8 cellular contexts compared by ENCODE assay signal in the genomic region with DNA sequence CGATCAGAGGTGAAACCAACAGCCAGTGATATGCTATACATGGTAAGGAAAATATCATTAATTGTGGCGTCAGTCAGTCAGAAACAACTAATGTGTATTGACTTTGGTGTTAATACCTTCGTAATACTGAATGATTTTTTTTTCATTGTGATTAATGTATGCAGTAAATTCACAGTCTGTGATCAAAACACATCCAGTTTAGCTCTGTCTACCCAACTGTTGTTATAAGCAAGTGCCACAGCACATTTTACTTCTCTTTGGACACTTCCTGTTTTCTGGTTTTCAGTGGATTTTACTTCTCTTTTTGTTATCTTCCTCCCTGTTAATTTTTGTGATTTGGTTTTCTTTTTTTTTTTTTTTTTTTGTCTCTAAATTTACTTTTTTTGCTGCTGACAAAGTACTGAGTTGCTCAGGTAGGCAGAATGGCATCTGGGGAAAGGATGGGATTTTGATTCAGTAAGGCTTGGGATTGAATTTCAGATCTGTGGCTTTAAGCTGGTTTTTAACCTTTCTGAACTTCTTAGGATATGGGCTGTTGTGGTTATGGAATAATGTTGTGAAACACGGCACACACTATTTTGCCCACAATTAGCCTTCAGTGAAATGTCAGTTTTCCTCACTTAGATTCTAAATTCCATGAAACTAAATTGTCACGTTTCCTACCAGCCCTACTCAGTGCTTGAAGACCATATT.
DNase-seq lines count a peak whose midpoint lies in the region; ATAC-seq and TF ChIP-seq lines count a peak whose summit lies in the region.

No MANE protein-coding gene starts in this region.

- peaks cover 17% of the 10 kb centered on the region for H3K4me1 ChIP-seq in neuron (ENCODE audit: insufficient read depth, low read length)

- no peaks in the 10 kb centered on the region for H3K27me3 ChIP-seq in neuron (ENCODE audit: insufficient read depth, low read length)

- H3K27ac ChIP-seq in coronary artery: peak overlapping the region; percentile 81 to 82

- DNase-seq in NOMO-1 (lab: John Stamatoyannopoulos, UW; ENCODE audit: unreplicated experiment in 2 of 2): peak; percentile 36 to 86
- DNase-seq in coronary artery (ENCODE audit: low spot score): no peak
- no peak for DNase-seq in COLO829 (ENCODE audit: low spot score)
- no peak for DNase-seq in middle frontal gyrus (ENCODE audit: extremely low spot score, low spot score)
- DNase-seq in GM13976 (ENCODE audit: low spot score): no peak

- H2AFZ ChIP-seq in neuron (ENCODE audit: low read depth, low read length): peak overlapping the region; percentile 88

- H3K9me3 ChIP-seq in neuron (ENCODE audit: low read length): no peaks in the 10 kb centered on the region

- in situ Hi-C loops in GM13976 (cut with MboI; ENCODE audit: low sequenced_read_pairs, unreplicated experiment): loop anchor here (10.0 kb wide), 1 partner anchor 146 kb away; a partner anchor contains a TSS

- no peaks in the 10 kb centered on the region for H3K36me3 ChIP-seq in neuron (ENCODE audit: insufficient read depth, low read length)

- H3K4me3 ChIP-seq in coronary artery (peak overlapping the region; percentile 67), neuron (ENCODE audit: low read length) (peak overlapping the region; percentile 24)

- no peak for TF ChIP-seq CTCF in coronary artery (IDR thresholded peaks at IDR 0.05)
- no peak for TF ChIP-seq CTCF in GM13976 (IDR thresholded peaks at IDR 0.05; ENCODE audit: borderline replicate concordance, control extremely low read depth, extremely low read depth, insufficient read depth, missing control alignments)

- ATAC-seq in GM18502 (IDR thresholded peaks at IDR 0.05; ENCODE audit: poor library complexity, unreplicated experiment) (peak; percentile 21), HG02610 (IDR thresholded peaks at IDR 0.05; ENCODE audit: unreplicated experiment) (peak; percentile 3)

Comparison
In these comparisons a context has a peak if more than half of its experiments do, and no peak if none do; other contexts are left out.
1. DNase-seq: peak in NOMO-1 (2 of 2); none in coronary artery (single experiment), COLO829 (single experiment), middle frontal gyrus (single experiment) and GM13976 (single experiment).